In genomic region chr18:58911766-58912165, GRCh38 we compare ENCODE assay signal across 10 cellular contexts. TPM values are rescaled to one million over a fixed set of nuclear protein-coding genes. Genes with fewer than 3 reads are reported as not detected.
A peak's percentile ranks its signal among the peaks of the same experiment; 100 is the strongest.
DNase-seq lines count a peak whose midpoint lies in the region; ATAC-seq and TF ChIP-seq lines count a peak whose summit lies in the region.
"Had no signal": no experiment of that assay in that cellular context is flagged by ENCODE, and none has a peak within 500 bp of the region (broad histone marks: within the 10 kb centered on the region; RNA-seq: fewer than 3 reads in every experiment).

No MANE protein-coding gene starts in this region.

- peaks cover 42 to 75% of the 10 kb centered on the region in 2 donors for H3K4me1 ChIP-seq in gastrocnemius medialis

- DNase-seq in GM13977 (ENCODE audit: low spot score) (peak; percentile 25), chondrocyte (ENCODE audit: low spot score) (no peak), iris pigment epithelial cell (ENCODE audit: low read depth) (peak; percentile 67), gastrocnemius medialis (peak in 1 of 2 donors; percentile 36), posterior cingulate gyrus (no peak), A172 (ENCODE audit: low spot score) (no peak)
- DNase-seq in activated CD4-positive, alpha-beta T cell treated with anti-CD3 and anti-CD28 coated beads for 1 hour = no peak
- DNase-seq: activated CD4-positive, alpha-beta T cell treated with anti-CD3 and anti-CD28 coated beads for 4 hours; central memory CD4-positive, alpha-beta T cell had no signal

- no peaks in the 10 kb centered on the region for H3K27me3 Mint-ChIP-seq in chondrocyte (ENCODE audit: low read depth)

- peaks cover 0 to 3% of the 10 kb centered on the region in 2 donors for H3K36me3 ChIP-seq in gastrocnemius medialis

- H3K9me3 ChIP-seq in gastrocnemius medialis = no peaks in the 10 kb centered on the region

- peak overlapping the region; percentile 17 for H3K4me3 Mint-ChIP-seq in chondrocyte (ENCODE audit: unreplicated experiment)

- no peaks in the 10 kb centered on the region for H3K9me3 Mint-ChIP-seq in chondrocyte (ENCODE audit: low read depth)

- peak overlapping the region; percentile 4 to 21 (median 10) for H3K4me3 ChIP-seq in gastrocnemius medialis

- H3K36me3 Mint-ChIP-seq in chondrocyte (ENCODE audit: low read depth) = peaks cover 11% of the 10 kb centered on the region

- no peak for TF ChIP-seq CTCF in GM13977 (IDR thresholded peaks at IDR 0.05; ENCODE audit: extremely low read depth, insufficient read depth, missing control alignments)
- no peak for TF ChIP-seq CTCF in chondrocyte (IDR thresholded peaks at IDR 0.05)
- no peak for TF ChIP-seq CTCF in gastrocnemius medialis (IDR thresholded peaks at IDR 0.05 in 4 of 5, conservative IDR thresholded peaks at IDR 0.05 in 1 of 5)

- H3K4me1 Mint-ChIP-seq in chondrocyte (ENCODE audit: low read depth) = peaks cover 84% of the 10 kb centered on the region

- in situ Hi-C loops in GM13977 (cut with MboI; ENCODE audit: low pct_unique_long_range_greater_than_20kb, low sequenced_read_pairs, unreplicated experiment) = no loop called here
- in situ Hi-C loops in gastrocnemius medialis (cut with MboI; ENCODE audit: low sequenced_read_pairs in 4 of 4) = no loop called here

- TF ChIP-seq POLR2A in gastrocnemius medialis (IDR thresholded peaks at IDR 0.05) = no peak

- H3K27ac Mint-ChIP-seq in chondrocyte (ENCODE audit: unreplicated experiment) = peak overlapping the region; percentile 93

- no peaks in the 10 kb centered on the region for H3K27me3 ChIP-seq in gastrocnemius medialis

- intact Hi-C loops in gastrocnemius medialis (cut with DNase I; ENCODE audit: low total_unique reads) = loop anchor here (5.0 kb wide), 1 partner anchor 146 kb away; no protein-coding TSS in a partner anchor
- intact Hi-C loops in posterior cingulate gyrus (cut with DNase I) = no loop called here

- peak overlapping the region; percentile 65 to 79 (median 76) for H3K27ac ChIP-seq in gastrocnemius medialis

- ATAC-seq in gastrocnemius medialis (peak; percentile 51 to 73), GM21825 (IDR thresholded peaks at IDR 0.05; ENCODE audit: unreplicated experiment) (no peak)

RNA-seq across cellular contexts. Expression of gene ZNF532, which starts 47.1 kb away (rescaled TPM):
- 123 to 163 TPM (median 162 TPM) in 3 replicates for total RNA-seq in chondrocyte
- 100 to 1,000 TPM in 1 of 4 donors, 10 to 100 TPM in 3; 54.7 to 124 (median 91.2) TPM for total RNA-seq in gastrocnemius medialis
- 12.2 and 13.5 TPM in 2 replicates for total RNA-seq in A172 (2014; rRNA removed; shearing (Covaris generic))

Comparison
In these comparisons a context has a peak if more than half of its experiments do, and no peak if none do; other contexts are left out.
1. DNase-seq: peak in GM13977 (single experiment) and iris pigment epithelial cell (single experiment); none in chondrocyte (single experiment), posterior cingulate gyrus (0 of 10), activated CD4-positive, alpha-beta T cell treated with anti-CD3 and anti-CD28 coated beads for 1 hour (single experiment) and A172 (single experiment).